ENCODE assay signal across 1 cellular context in genomic region chr2:43220229-43220981, GRCh38.
TF ChIP-seq lines count a peak whose summit lies in the region.

No MANE protein-coding gene starts in this region.

TF ChIP-seq in WTC11, 78 proteins besides CTCF, POLR2A, EP300 and RAD21 (continued from another document):
- no peak for TF ChIP-seq AFF4 (CRISPR knock-in tag; IDR thresholded peaks at IDR 0.05; ENCODE audit: borderline replicate concordance)
- no peak for TF ChIP-seq SMAD4 (CRISPR knock-in tag; IDR thresholded peaks at IDR 0.05)
- no peak for TF ChIP-seq ZNF512 (CRISPR knock-in tag; IDR thresholded peaks at IDR 0.05; ENCODE audit: borderline replicate concordance)
- TF ChIP-seq MYBL2 (CRISPR knock-in tag; IDR thresholded peaks at IDR 0.05) = no peak
- no peak for TF ChIP-seq FOXJ3 (CRISPR knock-in tag; IDR thresholded peaks at IDR 0.05; ENCODE audit: borderline replicate concordance)
- TF ChIP-seq ZMAT4 (CRISPR knock-in tag; IDR thresholded peaks at IDR 0.05) = no peak
- TF ChIP-seq ZNF263 (CRISPR knock-in tag; IDR thresholded peaks at IDR 0.05; ENCODE audit: low read depth) = no peak
- TF ChIP-seq ZSCAN18 (CRISPR knock-in tag; IDR thresholded peaks at IDR 0.05) = no peak
- TF ChIP-seq E2F1 (CRISPR knock-in tag; IDR thresholded peaks at IDR 0.05) = no peak
